ENCODE assay signal across 17 cellular contexts in the genomic region with DNA sequence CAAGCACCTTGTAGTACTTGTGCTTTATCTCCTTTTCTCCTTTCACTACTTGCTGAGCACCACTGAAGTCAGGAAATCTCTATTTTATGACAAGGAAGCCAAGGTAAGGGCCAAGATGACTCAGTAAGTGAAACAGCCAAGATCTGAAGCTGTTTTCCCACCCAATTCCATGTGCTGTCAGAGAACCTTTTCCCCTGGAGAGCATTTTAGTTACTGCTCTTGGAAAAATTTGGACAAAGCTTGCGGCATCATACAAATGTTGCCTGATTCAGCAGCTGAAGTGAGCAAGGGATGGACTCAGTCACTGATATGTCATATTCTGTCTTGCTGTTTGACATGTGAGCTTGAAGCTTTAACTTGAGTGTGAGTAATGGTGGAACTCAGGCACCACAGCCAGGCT.
DNase-seq lines count a peak whose midpoint lies in the region; ATAC-seq and TF ChIP-seq lines count a peak whose summit lies in the region.
"Had no signal": no experiment of that assay in that cellular context is flagged by ENCODE, and none has a peak within 500 bp of the region (broad histone marks: within the 10 kb centered on the region; RNA-seq: fewer than 3 reads in every experiment).

No MANE protein-coding gene starts in this region.

- no peak overlapping the region for H2AFZ ChIP-seq in PC-9

- H3K4me2 ChIP-seq in PC-9: no peak overlapping the region

- H3K36me3 ChIP-seq in MG63 (no peaks in the 10 kb centered on the region), body of pancreas (replicated peaks in 1 of 2; ENCODE audit: insufficient read depth in 1 of 2, low read depth in 2 of 2) (no peaks in the 10 kb centered on the region), left ventricle myocardium inferior (no peaks in the 10 kb centered on the region), PC-9 (ENCODE audit: low read depth) (no peaks in the 10 kb centered on the region)
- H3K36me3 ChIP-seq: HAP-1 had no signal

- CTCF ChIA-PET in PC-9 (lab: Charles Lee): no interaction called here

- POLR2A ChIA-PET in PC-9 (lab: Charles Lee; ENCODE audit: unreplicated experiment): no interaction called here

- no peaks in the 10 kb centered on the region for H3K79me2 ChIP-seq in PC-9 (ENCODE audit: low read depth)

- H3K4me1 ChIP-seq in body of pancreas (no peaks in the 10 kb centered on the region), left ventricle myocardium inferior (peaks cover 22% of the 10 kb centered on the region), PC-9 (replicated peaks; ENCODE audit: insufficient read depth) (no peaks in the 10 kb centered on the region)
- H3K4me1 ChIP-seq: HAP-1 had no signal

- BruUV-seq in PC-9 (replicated peaks; lab: Mats Ljungman, UMichigan): no TSS peak

- DNase-seq in MG63 (peak; percentile 47), body of pancreas (peak in 1 of 4 donors; percentile 8), left ventricle myocardium inferior (no peak), stromal cell of bone marrow (ENCODE audit: low read depth) (peak; percentile 86), PC-9 (no peak)
- DNase-seq in stimulated activated CD4-positive, alpha-beta T cell treated with anti-CD3 and anti-CD28 coated beads, Interleukin-1b, Interleukin-23, amount 100 ng/mL, for 48 hours: no peak
- no peak for DNase-seq in activated naive CD4-positive, alpha-beta T cell treated with anti-CD3 and anti-CD28 coated beads, Interleukin-2, amount 50 U/mL, for 72 hours (ENCODE audit: low spot score in 2 of 2)
- DNase-seq: AML-193, NCI-H2107, NCI-H345, NCI-H748 treated with DMSO at 0.1 percent for 48 hours, SHP77 treated with DMSO at 0.1 percent for 48 hours had no signal

- WGBS in body of pancreas, 2 donors: 81 to 88% methylated on average over 1 of the region's 1 CpG

- H3K36me3 Mint-ChIP-seq in activated naive CD4-positive, alpha-beta T cell treated with anti-CD3 and anti-CD28 coated beads, Interleukin-2, amount 50 U/mL, for 72 hours: no peaks in the 10 kb centered on the region
- H3K36me3 Mint-ChIP-seq: IgD-negative memory B cell had no signal

- peak; percentile 33 for ATAC-seq in body of pancreas
- no peak for ATAC-seq in activated naive CD4-positive, alpha-beta T cell treated with anti-CD3 and anti-CD28 coated beads, Interleukin-2, amount 50 U/mL, for 72 hours
- no peak for ATAC-seq in GM21737 (IDR thresholded peaks at IDR 0.05; ENCODE audit: unreplicated experiment)
- ATAC-seq: GM12878, Panc1 had no signal

- H3K27me3 ChIP-seq in MG63: no peaks in the 10 kb centered on the region
- H3K27me3 ChIP-seq in body of pancreas: no peaks in the 10 kb centered on the region
- H3K27me3 ChIP-seq in left ventricle myocardium inferior (ENCODE audit: low read depth): no peaks in the 10 kb centered on the region
- no peaks in the 10 kb centered on the region for H3K27me3 ChIP-seq in PC-9 (ENCODE audit: insufficient read depth, low read depth)

- intact Hi-C loops in body of pancreas (cut with DNase I) (no loop called here), left ventricle myocardium inferior (cut with micrococcal nuclease) (no loop called here), PC-9 (cut with micrococcal nuclease; ENCODE audit: unreplicated experiment) (no loop called here)

- no peak overlapping the region for H3K27ac ChIP-seq in body of pancreas
- H3K27ac ChIP-seq in left ventricle myocardium inferior (replicated peaks): peak overlapping the region; percentile 69
- H3K27ac ChIP-seq in PC-9: no peak overlapping the region

- no peaks in the 10 kb centered on the region for H3F3A ChIP-seq in PC-9 (ENCODE audit: insufficient read depth, low read depth)

- no peaks in the 10 kb centered on the region for H3K9me2 ChIP-seq in PC-9 (ENCODE audit: insufficient read depth)

- no peaks in the 10 kb centered on the region for H3K9me3 ChIP-seq in MG63
- no peaks in the 10 kb centered on the region for H3K9me3 ChIP-seq in body of pancreas
- H3K9me3 ChIP-seq in left ventricle myocardium inferior (replicated peaks): no peaks in the 10 kb centered on the region
- H3K9me3 ChIP-seq in PC-9 (ENCODE audit: insufficient read depth, low read depth): no peaks in the 10 kb centered on the region
- H3K9me3 ChIP-seq: HAP-1 had no signal

- H3K9me3 Mint-ChIP-seq in activated naive CD4-positive, alpha-beta T cell treated with anti-CD3 and anti-CD28 coated beads, Interleukin-2, amount 50 U/mL, for 72 hours: no peaks in the 10 kb centered on the region
- H3K9me3 Mint-ChIP-seq: IgD-negative memory B cell had no signal

- no peaks in the 10 kb centered on the region for H4K20me1 ChIP-seq in PC-9 (ENCODE audit: insufficient read depth)

- H3K27ac Mint-ChIP-seq in activated naive CD4-positive, alpha-beta T cell treated with anti-CD3 and anti-CD28 coated beads, Interleukin-2, amount 50 U/mL, for 72 hours: no peak overlapping the region
- H3K27ac Mint-ChIP-seq: IgD-negative memory B cell had no signal

- TF ChIP-seq POLR2A in body of pancreas (IDR thresholded peaks at IDR 0.05): no peak

- no peak overlapping the region for H3K4me3 ChIP-seq in MG63
- H3K4me3 ChIP-seq in body of pancreas: no peak overlapping the region
- no peak overlapping the region for H3K4me3 ChIP-seq in left ventricle myocardium inferior
- no peak overlapping the region for H3K4me3 ChIP-seq in PC-9
- H3K4me3 ChIP-seq: GM12878, HAP-1 had no signal

- TF ChIP-seq CTCF in body of pancreas (IDR thresholded peaks at IDR 0.05): no peak
- no peak for TF ChIP-seq CTCF in left ventricle myocardium inferior (IDR thresholded peaks at IDR 0.05; ENCODE audit: borderline replicate concordance)
- no peak for TF ChIP-seq CTCF in PC-9 (conservative IDR thresholded peaks at IDR 0.05)

Comparison
In these comparisons a context has a peak if more than half of its experiments do, and no peak if none do; other contexts are left out.
1. DNase-seq: peak in MG63 (single experiment) and stromal cell of bone marrow (single experiment); none in left ventricle myocardium inferior (single experiment), stimulated activated CD4-positive, alpha-beta T cell treated with anti-CD3 and anti-CD28 coated beads, Interleukin-1b, Interleukin-23, amount 100 ng/mL, for 48 hours (single experiment), PC-9 (0 of 2) and activated naive CD4-positive, alpha-beta T cell treated with anti-CD3 and anti-CD28 coated beads, Interleukin-2, amount 50 U/mL, for 72 hours (0 of 2).